In genomic region chr14:66652736-66653135, GRCh38 we compare ENCODE assay signal across 18 cellular contexts.
DNase-seq lines count a peak whose midpoint lies in the region; ATAC-seq, FAIRE-seq and TF ChIP-seq lines count a peak whose summit lies in the region.
"Had no signal": no experiment of that assay in that cellular context is flagged by ENCODE, and none has a peak within 500 bp of the region (broad histone marks: within the 10 kb centered on the region; RNA-seq: fewer than 3 reads in every experiment).

No MANE protein-coding gene starts in this region.

- H3K4me2 ChIP-seq in HepG2 (ENCODE audit: low read depth, low read length) (no peak overlapping the region), H1 (ENCODE audit: insufficient read depth in 1 of 2, low read depth in 2 of 2, low read length in 2 of 2) (0 out of 4 replicates have a peak overlapping the region, but pooled peaks of 1 of the 2 experiments have one; percentile 4)

- in situ Hi-C loops in HepG2 (cut with HindIII; ENCODE audit: extremely low pct_ligation_motif_present, low pct_unique_long_range_greater_than_20kb): no loop called here

- intact Hi-C loops in right lobe of liver (cut with DNase I): no loop called here
- intact Hi-C loops in HepG2 (cut with micrococcal nuclease; ENCODE audit: unreplicated experiment): no loop called here

- no peak overlapping the region for H3K4me3 ChIP-seq in right lobe of liver
- no peak overlapping the region for H3K4me3 ChIP-seq in HepG2 (replicated peaks in 1 of 3; ENCODE audit: insufficient read depth in 1 of 3, low read depth in 2 of 3, low read length in 3 of 3)
- no peak overlapping the region for H3K4me3 ChIP-seq in H1 (ENCODE audit: extremely low read depth in 1 of 4, insufficient read depth in 2 of 4, low read depth in 3 of 4, low read length in 4 of 4)
- no peak overlapping the region for H3K4me3 ChIP-seq in tibial nerve
- H3K4me3 ChIP-seq: SJSA1 had no signal

- TF ChIP-seq EP300 in HepG2 (IDR thresholded peaks at IDR 0.05; ENCODE audit: low read depth in 2 of 2, low read length in 2 of 2): no peak
- no peak for TF ChIP-seq EP300 in HepG2 (CRISPR knock-in tag; IDR thresholded peaks at IDR 0.05; ENCODE audit: borderline replicate concordance)
- TF ChIP-seq EP300 in H1 (IDR thresholded peaks at IDR 0.05; ENCODE audit: borderline replicate concordance in 1 of 2, low read depth in 2 of 2, low read length in 2 of 2): no peak
- no peak for TF ChIP-seq EP300 in tibial nerve (IDR thresholded peaks at IDR 0.05)

- TF ChIP-seq CTCF in right lobe of liver (IDR thresholded peaks at IDR 0.05) (no peak), HepG2 (CRISPR knock-in tag; IDR thresholded peaks at IDR 0.05) (no peak), H1 (IDR thresholded peaks at IDR 0.05; ENCODE audit: control extremely low read depth in 1 of 3, insufficient read depth in 1 of 3, low read depth in 1 of 3, low read length in 3 of 3) (no peak), tibial nerve (IDR thresholded peaks at IDR 0.05) (no peak)

- no peak overlapping the region for H2BK20ac ChIP-seq in H1 (ENCODE audit: low read length)

- H3K79me2 ChIP-seq in HepG2 (ENCODE audit: insufficient read depth, low read length) (no peaks in the 10 kb centered on the region), H1 (ENCODE audit: control insufficient read depth in 1 of 2, insufficient read depth in 2 of 2, low read length in 2 of 2) (peaks cover 0 to 11% of the 10 kb centered on the region in 2 experiments; a peak in 2 of 4 replicates)

- H2AK5ac ChIP-seq in H1 (ENCODE audit: low read depth, low read length): no peak overlapping the region

- H2BK5ac ChIP-seq in H1 (ENCODE audit: low read depth, low read length): 0 out of 2 replicates have a peak overlapping the region, but pooled peaks have one; percentile 26

- H4K8ac ChIP-seq in H1 (ENCODE audit: extremely low read depth, insufficient read depth, low read length): no peak overlapping the region

- H4K5ac ChIP-seq in H1 (ENCODE audit: insufficient read length, low read depth, low read length): no peak overlapping the region

- H3K14ac ChIP-seq in H1 (ENCODE audit: insufficient read length): no peak overlapping the region

- DNase-seq in right lobe of liver (no peak), HepG2 (ENCODE audit: low spot score) (no peak), H1 (ENCODE audit: low read depth in 1 of 2, low spot score in 2 of 2) (no peak), medulla oblongata (ENCODE audit: extremely low spot score) (peak; percentile 14), tibial nerve (ENCODE audit: low spot score in 2 of 2) (no peak), DMS114 treated with DMSO at 0.1 percent for 48 hours (lab: John Stamatoyannopoulos, UW; ENCODE audit: unreplicated experiment) (no peak), GDM1 (lab: John Stamatoyannopoulos, UW) (no peak)
- DNase-seq: 8988T; Calu3; CD4-positive, alpha-beta memory T cell; GOT3; NCI-H1105 treated with DMSO at 0.1 percent for 48 hours; NCI-H1694 treated with DMSO at 0.1 percent for 48 hours; NCI-H345; NCI-H526 treated with DMSO at 0.1 percent for 48 hours had no signal

- no peak overlapping the region for H3K9ac ChIP-seq in HepG2 (ENCODE audit: insufficient read depth, low read depth, low read length)
- H3K9ac ChIP-seq in H1 (replicated peaks in 1 of 4; ENCODE audit: extremely low read depth in 1 of 4, low read depth in 3 of 4, low read length in 3 of 4): no peak overlapping the region

- H3K18ac ChIP-seq in H1 (ENCODE audit: extremely low read depth, low read length): no peak overlapping the region

- H2BK120ac ChIP-seq in H1 (replicated peaks; ENCODE audit: low read depth, low read length): no peak overlapping the region

- H4K20me1 ChIP-seq in HepG2 (ENCODE audit: insufficient read depth, low read length): no peaks in the 10 kb centered on the region
- H4K20me1 ChIP-seq in H1 (replicated peaks in 1 of 2; ENCODE audit: control insufficient read depth in 1 of 2, insufficient read depth in 2 of 2, low read length in 2 of 2): no peaks in the 10 kb centered on the region

- H3K9me3 ChIP-seq in right lobe of liver: peaks cover 0 to 8% (median 1%) of the 10 kb centered on the region in 4 donors
- H3K9me3 ChIP-seq in HepG2 (ENCODE audit: low read length): peaks cover 18% of the 10 kb centered on the region
- peaks cover 0 to 7% of the 10 kb centered on the region in 2 experiments; a peak in 2 of 4 replicates for H3K9me3 ChIP-seq in H1 (ENCODE audit: insufficient read depth in 2 of 2, low read depth in 1 of 2, low read length in 1 of 2)
- peaks cover 0 to 23% (median 6%) of the 10 kb centered on the region in 4 donors for H3K9me3 ChIP-seq in tibial nerve
- H3K9me3 ChIP-seq: SJSA1 had no signal

- no peak overlapping the region for H3K23ac ChIP-seq in H1 (ENCODE audit: insufficient read length)

- no peak for TF ChIP-seq POLR2A in right lobe of liver (IDR thresholded peaks at IDR 0.05)
- no peak for TF ChIP-seq POLR2A in HepG2 (IDR thresholded peaks at IDR 0.05; ENCODE audit: insufficient read depth in 1 of 2, low read depth in 2 of 2, low read length in 2 of 2)
- no peak for TF ChIP-seq POLR2A in H1 (IDR thresholded peaks at IDR 0.05; ENCODE audit: control extremely low read depth in 1 of 2, low read depth in 2 of 2, low read length in 2 of 2)
- no peak for TF ChIP-seq POLR2A in tibial nerve (IDR thresholded peaks at IDR 0.05)

- H2AFZ ChIP-seq in HepG2 (ENCODE audit: low read length): no peak overlapping the region
- H2AFZ ChIP-seq in H1 (ENCODE audit: low read length): no peak overlapping the region

- H3K4me1 ChIP-seq in right lobe of liver: no peaks in the 10 kb centered on the region
- H3K4me1 ChIP-seq in HepG2 (ENCODE audit: insufficient read depth, low read length): no peaks in the 10 kb centered on the region
- peaks cover 0 to 8% (median 2%) of the 10 kb centered on the region in 4 experiments; a peak in 4 of 7 replicates for H3K4me1 ChIP-seq in H1 (replicated peaks in 1 of 4; ENCODE audit: control insufficient read depth in 3 of 4, insufficient read depth in 4 of 4, low read length in 3 of 4)
- peaks cover 0 to 25% (median 0%) of the 10 kb centered on the region in 4 donors for H3K4me1 ChIP-seq in tibial nerve
- H3K4me1 ChIP-seq: SJSA1 had no signal

- H3K27ac ChIP-seq in right lobe of liver (no peak overlapping the region), HepG2 (ENCODE audit: extremely low read length, insufficient read depth, low read length) (no peak overlapping the region), H1 (ENCODE audit: low read depth, low read length) (no peak overlapping the region), tibial nerve (no peak overlapping the region)
- H3K27ac ChIP-seq: RWPE1, SJSA1 had no signal

- no peaks in the 10 kb centered on the region for H3K27me3 ChIP-seq in right lobe of liver
- H3K27me3 ChIP-seq in HepG2 (ENCODE audit: control insufficient read depth in 1 of 2, insufficient read depth in 2 of 2, low read length in 2 of 2): no peaks in the 10 kb centered on the region
- no peaks in the 10 kb centered on the region for H3K27me3 ChIP-seq in H1 (replicated peaks in 1 of 4; ENCODE audit: control insufficient read depth in 3 of 4, extremely low read depth in 1 of 4, insufficient read depth in 3 of 4, low read length in 3 of 4)
- H3K27me3 ChIP-seq in tibial nerve: no peaks in the 10 kb centered on the region
- H3K27me3 ChIP-seq: SJSA1 had no signal

- FAIRE-seq in HepG2 (lab: Jason Lieb, UNC): no peak
- peak; percentile 50 for FAIRE-seq in H1 (lab: Jason Lieb, UNC)

- ATAC-seq in right lobe of liver (peak in 3 of 4 donors; percentile 23 to 37 (median 27)), HepG2 (no peak), HG02571 (IDR thresholded peaks at IDR 0.05; ENCODE audit: unreplicated experiment) (no peak)

- H3K4ac ChIP-seq in H1 (replicated peaks; ENCODE audit: insufficient read length, low read depth, low read length): no peak overlapping the region

- H2BK15ac ChIP-seq in H1 (ENCODE audit: low read length): no peak overlapping the region

- H2BK12ac ChIP-seq in H1 (ENCODE audit: low read depth, low read length): no peak overlapping the region

- H3K56ac ChIP-seq in H1 (replicated peaks; ENCODE audit: insufficient read length, low read depth, low read length): no peak overlapping the region

- H3K23me2 ChIP-seq in H1 (ENCODE audit: low read depth, low read length): no peaks in the 10 kb centered on the region

- 82% methylated on average over 2 of the region's 3 CpGs for WGBS in right lobe of liver (ENCODE audit: insufficient coverage, low coverage, low lambda C conversion rate, missing lambda C conversion rate)
- 98% methylated on average over 3 of the region's 3 CpGs for WGBS in HepG2 (ENCODE audit: low lambda C conversion rate)
- WGBS in H1 (ENCODE audit: extremely low coverage in 1 of 2, insufficient coverage in 1 of 2, insufficient read length in 1 of 2, insufficient replicate concordance in 2 of 2, low coverage in 1 of 2, low lambda C conversion rate in 2 of 2, missing lambda C conversion rate in 1 of 2), 2 experiments: 84% methylated on average over 3 of the region's 3 CpGs; no CpG with 5 or more reads in 1 of the 2 experiments
- 72 to 75% methylated on average over 3 of the region's 3 CpGs for WGBS in tibial nerve, 2 donors

- H3K36me3 ChIP-seq in right lobe of liver: no peaks in the 10 kb centered on the region
- no peaks in the 10 kb centered on the region for H3K36me3 ChIP-seq in HepG2 (replicated peaks in 1 of 2; ENCODE audit: control insufficient read depth in 1 of 2, insufficient read depth in 2 of 2, low read length in 2 of 2)
- no peaks in the 10 kb centered on the region for H3K36me3 ChIP-seq in H1 (ENCODE audit: control insufficient read depth in 2 of 4, insufficient read depth in 4 of 4, low read length in 3 of 4)
- no peaks in the 10 kb centered on the region for H3K36me3 ChIP-seq in tibial nerve
- H3K36me3 ChIP-seq: SJSA1 had no signal

- CTCF ChIA-PET in HepG2 (lab: Yijun Ruan, JAX; ENCODE audit: low intra/inter-chr PET ratio, low total read pairs): no interaction called here
- CTCF ChIA-PET in H1 (lab: Charles Lee; ENCODE audit: partially characterized antibody): interaction anchor here (1.0 to 1.4 kb wide), 2 partner anchors 9 to 29 kb away, joined by 4 to 8 read pairs; no protein-coding TSS in a partner anchor

- BruUV-seq in HepG2 (replicated peaks; lab: Mats Ljungman, UMichigan): no TSS peak

- no peaks in the 10 kb centered on the region for H3K79me1 ChIP-seq in H1 (ENCODE audit: low read depth, low read length)

- no peak overlapping the region for H4K91ac ChIP-seq in H1 (replicated peaks; ENCODE audit: insufficient read length, low read length)

- TF ChIP-seq RAD21 in HepG2 (CRISPR knock-in tag; IDR thresholded peaks at IDR 0.05): no peak
- TF ChIP-seq RAD21 in H1 (IDR thresholded peaks at IDR 0.05 in 1 of 2, conservative IDR thresholded peaks at IDR 0.05 in 1 of 2; ENCODE audit: low read depth in 2 of 2, low read length in 2 of 2): no peak

- POLR2A ChIA-PET in HepG2 (lab: Yijun Ruan, JAX) (no interaction called here), H1 (lab: Charles Lee; ENCODE audit: partially characterized antibody) (no interaction called here)

TF ChIP-seq in HepG2, 621 proteins besides CTCF, POLR2A, EP300 and RAD21 (continues in another document):
- no peak for TF ChIP-seq ZNF337 (CRISPR knock-in tag; IDR thresholded peaks at IDR 0.05; ENCODE audit: borderline replicate concordance, low read depth)

TF ChIP-seq in H1, 55 proteins besides CTCF, POLR2A, EP300 and RAD21 (continues in another document):
- no peak for TF ChIP-seq JUND (IDR thresholded peaks at IDR 0.05; ENCODE audit: low read length)

Comparison
In these comparisons a context has a peak if more than half of its experiments do, and no peak if none do; other contexts are left out.
1. ATAC-seq: peak in right lobe of liver (3 of 4); none in HepG2 (single experiment) and HG02571 (single experiment).